Comparison of ENCODE assay signal across 8 cellular contexts in the genomic region with DNA sequence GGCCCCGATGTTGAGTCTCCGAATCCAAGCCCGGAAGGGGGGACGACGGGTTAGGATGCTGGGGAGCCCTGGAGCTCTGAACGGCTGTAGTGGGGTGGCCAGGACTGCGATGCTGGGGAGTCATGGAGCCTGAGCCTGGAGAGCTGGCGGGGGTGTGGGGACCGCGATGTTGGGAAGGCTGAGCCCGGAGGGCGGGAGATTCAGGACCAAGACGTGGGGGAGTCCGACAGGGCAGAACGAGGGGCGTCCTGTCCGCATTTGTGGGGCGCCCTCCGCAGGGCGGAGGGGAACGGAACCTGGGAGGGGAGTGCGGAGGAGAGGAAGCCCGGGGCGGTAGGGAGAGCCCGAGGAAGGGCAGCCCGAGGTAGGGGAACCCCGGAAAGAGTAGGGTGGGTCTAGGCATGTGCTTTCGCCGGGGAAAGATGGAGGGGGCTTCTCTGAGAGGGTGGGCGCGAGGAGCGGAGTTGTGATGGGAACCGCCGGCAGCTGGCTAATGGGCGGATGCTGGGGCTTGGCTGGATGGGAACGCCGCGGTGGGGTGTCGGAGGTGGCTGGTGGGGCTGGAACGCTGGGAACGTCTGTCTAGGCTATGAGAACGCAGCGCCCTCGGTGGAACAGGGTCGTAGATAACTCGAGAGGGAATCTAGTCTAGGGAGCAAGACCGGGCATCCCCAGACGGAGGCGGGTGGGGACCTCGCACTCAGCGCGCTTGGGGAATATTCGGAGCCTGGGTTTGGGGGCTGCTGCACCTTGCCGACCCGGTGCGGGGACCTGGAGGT. TPM values are rescaled to one million over a fixed set of nuclear protein-coding genes. Genes with fewer than 3 reads are reported as not detected.
DNase-seq lines count a peak whose midpoint lies in the region; ATAC-seq and TF ChIP-seq lines count a peak whose summit lies in the region.

No MANE protein-coding gene starts in this region.

- H3K4me1 ChIP-seq in BE2C = peaks cover 24% of the 10 kb centered on the region

- TF ChIP-seq CTCF in BE2C (IDR thresholded peaks at IDR 0.05; ENCODE audit: low read depth, low read length) = no peak; the same call in 1 of the 2 replicates

- peaks cover 14% of the 10 kb centered on the region for H3K36me3 ChIP-seq in BE2C

- peak; percentile 51 for ATAC-seq in GM18868 (IDR thresholded peaks at IDR 0.05; ENCODE audit: unreplicated experiment)
- peak; percentile 42 for ATAC-seq in HG03108 (IDR thresholded peaks at IDR 0.05; ENCODE audit: unreplicated experiment)

- no peaks in the 10 kb centered on the region for H3K9me3 ChIP-seq in BE2C

- peak overlapping the region; percentile 96 for H3K4me3 ChIP-seq in BE2C (ENCODE audit: low read depth, low read length)
- peak overlapping the region; percentile 68 for H3K4me3 ChIP-seq in iPS-11a (ENCODE audit: low read depth, low read length)
- peak overlapping the region; percentile 91 for H3K4me3 ChIP-seq in skeletal muscle cell (ENCODE audit: low read depth, low read length)

- DNase-seq in BE2C (peak; percentile 49), RPMI8226 (peak; percentile 21), amygdala (lab: John Stamatoyannopoulos, UW) (peak in 40 of 56 donors; percentile 16 to 73 (median 53)), skeletal muscle cell (ENCODE audit: low read depth) (no peak), NCI-H187 (lab: John Stamatoyannopoulos, UW) (no peak)

- no peaks in the 10 kb centered on the region for H3K27me3 ChIP-seq in BE2C

RNA-seq across cellular contexts. Expression of a gene that starts 0.7 kb away (rescaled TPM):
- 19.1 TPM for polyA plus RNA-seq in BE2C (2012; ENCODE audit: insufficient read depth, insufficient read length, low read depth)

RNA-seq across cellular contexts. Expression of a gene that starts 57.5 kb away (rescaled TPM):
- polyA plus RNA-seq in BE2C (2012; ENCODE audit: insufficient read depth, insufficient read length, low read depth) = 5.3 TPM

Comparison
In these comparisons a context has a peak if more than half of its experiments do, and no peak if none do; other contexts are left out.
1. DNase-seq: peak in BE2C (single experiment), RPMI8226 (single experiment) and amygdala (40 of 56); none in skeletal muscle cell (single experiment) and NCI-H187 (0 of 2).
2. Peak in every context shown above with its lines, with median percentiles within 50 percentile points of each other: H3K4me3 ChIP-seq.